In the genomic region with DNA sequence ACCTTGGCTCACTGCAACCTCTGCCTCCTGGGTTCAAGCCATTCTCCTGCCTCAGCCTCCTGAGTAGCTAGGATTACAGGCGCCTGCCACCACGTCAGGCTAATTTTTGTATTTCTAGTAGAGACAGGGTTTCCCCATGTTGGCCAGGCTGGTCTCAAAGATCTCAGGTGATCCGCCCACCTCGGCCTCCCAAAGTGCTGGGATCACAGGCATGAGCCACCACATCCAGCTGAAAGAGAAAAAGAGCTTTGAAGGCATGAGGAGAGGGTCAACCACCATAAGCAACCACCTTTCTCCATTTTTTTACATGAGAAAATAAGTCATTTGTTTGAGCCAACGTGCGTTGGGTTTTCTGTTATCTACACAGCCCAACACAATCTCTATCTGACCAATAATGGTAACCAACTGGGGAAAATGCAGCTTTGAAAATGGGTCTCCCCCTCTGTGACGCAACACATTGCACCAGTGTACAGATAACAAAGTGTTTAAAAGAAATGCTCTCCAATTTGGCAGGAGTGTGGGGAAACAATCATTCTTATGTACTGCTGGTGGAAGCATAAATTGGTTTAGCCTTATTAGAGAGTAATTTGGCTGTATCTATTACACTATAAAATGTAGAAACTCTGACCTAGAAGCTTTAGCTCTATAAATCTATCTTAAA, we compare ENCODE assay signal across 26 cellular contexts. TPM values are rescaled to one million over a fixed set of nuclear protein-coding genes. Genes with fewer than 3 reads are reported as not detected.
DNase-seq lines count a peak whose midpoint lies in the region; ATAC-seq, FAIRE-seq and TF ChIP-seq lines count a peak whose summit lies in the region.
"Had no signal": no experiment of that assay in that cellular context is flagged by ENCODE, and none has a peak within 500 bp of the region (broad histone marks: within the 10 kb centered on the region; RNA-seq: fewer than 3 reads in every experiment).

No MANE protein-coding gene starts in this region.

- no peak overlapping the region for H3K27ac Mint-ChIP-seq in osteocyte (ENCODE audit: unreplicated experiment)
- H3K27ac Mint-ChIP-seq: CD14-positive monocyte; CD4-positive, alpha-beta T cell had no signal

- H3K4me3 ChIP-seq in right cardiac atrium (ENCODE audit: low read length) (no peak overlapping the region), right atrium auricular region (no peak overlapping the region), K562 (no peak overlapping the region), HepG2 (replicated peaks in 1 of 3; ENCODE audit: insufficient read depth in 1 of 3, low read depth in 2 of 3, low read length in 3 of 3) (no peak overlapping the region), prostate gland (no peak overlapping the region)
- H3K4me3 ChIP-seq: A549; BLaER1 treated with 17β-estradiol and CSF1 and Interleukin-3, amounts not matched to agents 10 nM and 100 nM; HAP-1 had no signal

- H3K36me3 Mint-ChIP-seq in osteocyte (ENCODE audit: unreplicated experiment), result no peaks in the 10 kb centered on the region
- H3K36me3 Mint-ChIP-seq: CD14-positive monocyte; CD8-positive, alpha-beta memory T cell had no signal

- H3K4me2 ChIP-seq in K562 (ENCODE audit: insufficient read depth, low read length) (no peak overlapping the region; the same call in 1 of the 2 replicates), HepG2 (ENCODE audit: low read depth, low read length) (no peak overlapping the region)
- H3K4me2 ChIP-seq: A549; BLaER1 treated with 17β-estradiol and CSF1 and Interleukin-3, amounts not matched to agents 10 nM and 100 nM had no signal

- POLR2A ChIA-PET in K562 (lab: Yijun Ruan, JAX) (interaction anchor here (1.1 to 1.5 kb wide), 4 partner anchors 10 to 46 kb away, joined by 3 to 7 read pairs (median 4); no protein-coding TSS in a partner anchor), HepG2 (lab: Yijun Ruan, JAX) (no interaction called here)

- H3K9me3 ChIP-seq in right cardiac atrium (ENCODE audit: control insufficient read depth, low read length) (no peaks in the 10 kb centered on the region), right atrium auricular region (no peaks in the 10 kb centered on the region), K562 (replicated peaks; ENCODE audit: control insufficient read depth, insufficient read depth, low read depth, low read length) (no peaks in the 10 kb centered on the region), HepG2 (ENCODE audit: low read length) (no peaks in the 10 kb centered on the region), prostate gland (no peaks in the 10 kb centered on the region)
- H3K9me3 ChIP-seq: A549, BE2C, HAP-1 had no signal

- no peak for FAIRE-seq in K562 (lab: Jason Lieb, UNC)
- FAIRE-seq in HepG2 (lab: Jason Lieb, UNC), result no peak
- FAIRE-seq: A549, D721Med, GM12891, H54 had no signal

- TF ChIP-seq POLR2A in K562 (conservative IDR thresholded peaks at IDR 0.05) (no peak), HepG2 (IDR thresholded peaks at IDR 0.05; ENCODE audit: insufficient read depth in 1 of 2, low read depth in 2 of 2, low read length in 2 of 2) (no peak), prostate gland (IDR thresholded peaks at IDR 0.05) (no peak)

- H2AFZ ChIP-seq in K562 (ENCODE audit: low read depth, low read length) (no peak overlapping the region), HepG2 (ENCODE audit: low read length) (no peak overlapping the region)

- H3K27me3 Mint-ChIP-seq in osteocyte (ENCODE audit: unreplicated experiment), result peaks cover 26% of the 10 kb centered on the region
- H3K27me3 Mint-ChIP-seq: CD4-positive, alpha-beta T cell had no signal

- 69% methylated on average over 7 of the region's 7 CpGs for WGBS in right cardiac atrium
- 6% methylated on average over 7 of the region's 7 CpGs for WGBS in K562 (ENCODE audit: insufficient coverage, low coverage, missing lambda C conversion rate)
- 33% methylated on average over 3 of the region's 7 CpGs for WGBS in HepG2 (ENCODE audit: low lambda C conversion rate)
- WGBS in prostate gland, result 89% methylated on average over 7 of the region's 7 CpGs

- peaks cover 6% of the 10 kb centered on the region for H3K4me1 Mint-ChIP-seq in osteocyte (ENCODE audit: unreplicated experiment)
- H3K4me1 Mint-ChIP-seq: CD14-positive monocyte; CD8-positive, alpha-beta memory T cell had no signal

- peaks cover 5% of the 10 kb centered on the region; the same call in 1 of the 2 replicates for H4K20me1 ChIP-seq in K562 (replicated peaks; ENCODE audit: control insufficient read depth, insufficient read depth, low read length)
- no peaks in the 10 kb centered on the region for H4K20me1 ChIP-seq in HepG2 (ENCODE audit: insufficient read depth, low read length)
- H4K20me1 ChIP-seq: BLaER1 treated with 17β-estradiol and CSF1 and Interleukin-3, amounts not matched to agents 10 nM and 100 nM had no signal

- no peak for DNase-seq in right cardiac atrium
- DNase-seq in right atrium auricular region (ENCODE audit: low spot score), result no peak
- DNase-seq in K562 (ENCODE audit: extremely low read depth in 1 of 4, low spot score in 3 of 4), result no peak
- peak; percentile 1 for DNase-seq in islet precursor cell
- peak; percentile 48 for DNase-seq in osteocyte (ENCODE audit: extremely low spot score, unreplicated experiment)
- DNase-seq in NK-92 treated with Interleukin-12 subunit alpha and Interleukin-12 subunit beta, amount 100 ng/mL, for 24 hours (lab: John Stamatoyannopoulos, UW), result no peak
- DNase-seq in HepG2 (ENCODE audit: low spot score), result no peak
- no peak for DNase-seq in prostate gland (ENCODE audit: low spot score)
- DNase-seq: 8988T; ACHN; AML-193; BE2C; CD4-positive, alpha-beta T cell; CD8-positive, alpha-beta memory T cell; DMS 273 treated with DMSO at 0.1 percent for 48 hours; DMS79; EL; GF-D8; GOT3 had no signal

- no peak overlapping the region for H3K4me3 Mint-ChIP-seq in osteocyte (ENCODE audit: unreplicated experiment)
- H3K4me3 Mint-ChIP-seq: CD14-positive monocyte; CD4-positive, alpha-beta T cell; CD8-positive, alpha-beta memory T cell had no signal

- no peaks in the 10 kb centered on the region for H3K9me3 Mint-ChIP-seq in osteocyte (ENCODE audit: unreplicated experiment)
- H3K9me3 Mint-ChIP-seq: CD4-positive, alpha-beta T cell; CD8-positive, alpha-beta memory T cell had no signal

- CTCF ChIA-PET in K562 (lab: Yijun Ruan, JAX; ENCODE audit: low intra/inter-chr PET ratio), result interaction anchor here (0.6 kb wide), 1 partner anchor 608 kb away, joined by 3 read pairs; no protein-coding TSS in a partner anchor
- CTCF ChIA-PET in HepG2 (lab: Yijun Ruan, JAX; ENCODE audit: low intra/inter-chr PET ratio, low total read pairs), result no interaction called here

- H3K27ac ChIP-seq in right cardiac atrium (ENCODE audit: low read length), result no peak overlapping the region
- H3K27ac ChIP-seq in right atrium auricular region, result no peak overlapping the region
- H3K27ac ChIP-seq in K562 (ENCODE audit: extremely low read depth, low read depth, low read length), result no peak overlapping the region
- no peak overlapping the region for H3K27ac ChIP-seq in HepG2 (ENCODE audit: extremely low read length, insufficient read depth, low read length)
- no peak overlapping the region for H3K27ac ChIP-seq in prostate gland
- H3K27ac ChIP-seq: A549; BLaER1 treated with 17β-estradiol and CSF1 and Interleukin-3, amounts not matched to agents 10 nM and 100 nM had no signal

- H3K27me3 ChIP-seq in right cardiac atrium (ENCODE audit: control insufficient read depth, insufficient read depth) (no peaks in the 10 kb centered on the region), right atrium auricular region (no peaks in the 10 kb centered on the region), K562 (ENCODE audit: control insufficient read depth in 2 of 2, insufficient read depth in 2 of 2, low read length in 2 of 2) (peaks cover 19 to 51% of the 10 kb centered on the region in 2 experiments), HepG2 (ENCODE audit: control insufficient read depth in 1 of 2, insufficient read depth in 2 of 2, low read length in 2 of 2) (peaks cover 2 to 28% of the 10 kb centered on the region in 2 experiments; a peak in 2 of 5 replicates), prostate gland (replicated peaks; ENCODE audit: insufficient read depth) (peaks cover 1% of the 10 kb centered on the region)
- H3K27me3 ChIP-seq: BE2C; BLaER1 treated with 17β-estradiol and CSF1 and Interleukin-3, amounts not matched to agents 10 nM and 100 nM had no signal

- H3K9me1 ChIP-seq in K562 (ENCODE audit: control insufficient read depth, insufficient read depth, low read length), result no peaks in the 10 kb centered on the region

- no peaks in the 10 kb centered on the region for H3K4me1 ChIP-seq in right cardiac atrium (ENCODE audit: control insufficient read depth, insufficient read depth, low read length)
- no peaks in the 10 kb centered on the region for H3K4me1 ChIP-seq in right atrium auricular region
- H3K4me1 ChIP-seq in K562 (replicated peaks in 1 of 2; ENCODE audit: control insufficient read depth in 2 of 2, insufficient read depth in 2 of 2, low read length in 2 of 2), result peaks cover 0 to 6% of the 10 kb centered on the region in 2 experiments; a peak in 3 of 5 replicates
- H3K4me1 ChIP-seq in HepG2 (ENCODE audit: insufficient read depth, low read length), result no peaks in the 10 kb centered on the region
- H3K4me1 ChIP-seq in prostate gland (replicated peaks), result peaks cover 2% of the 10 kb centered on the region
- H3K4me1 ChIP-seq: A549; BE2C; BLaER1 treated with 17β-estradiol and CSF1 and Interleukin-3, amounts not matched to agents 10 nM and 100 nM; HAP-1 had no signal

- no peak for TF ChIP-seq RAD21 in K562 (CRISPR knock-in tag; conservative IDR thresholded peaks at IDR 0.05 in 1 of 2, IDR thresholded peaks at IDR 0.05 in 1 of 2)
- TF ChIP-seq RAD21 in HepG2 (CRISPR knock-in tag; IDR thresholded peaks at IDR 0.05), result no peak

- intact Hi-C loops in right cardiac atrium (cut with DNase I), result no loop called here
- intact Hi-C loops in K562 (cut with micrococcal nuclease), result no loop called here
- intact Hi-C loops in HepG2 (cut with micrococcal nuclease; ENCODE audit: unreplicated experiment), result no loop called here
- intact Hi-C loops in prostate gland (cut with DNase I), result no loop called here

- TF ChIP-seq EP300 in K562 (IDR thresholded peaks at IDR 0.05; ENCODE audit: low read length), result no peak
- TF ChIP-seq EP300 in HepG2 (IDR thresholded peaks at IDR 0.05; ENCODE audit: low read depth in 2 of 2, low read length in 2 of 2), result no peak
- TF ChIP-seq EP300 in HepG2 (CRISPR knock-in tag; IDR thresholded peaks at IDR 0.05; ENCODE audit: borderline replicate concordance), result no peak

- in situ Hi-C loops in K562 (cut with MboI) (no loop called here), HepG2 (cut with HindIII; ENCODE audit: extremely low pct_ligation_motif_present, low pct_unique_long_range_greater_than_20kb) (no loop called here)

- H3K79me2 ChIP-seq in K562 (ENCODE audit: control insufficient read depth, insufficient read depth, low read length), result no peaks in the 10 kb centered on the region
- no peaks in the 10 kb centered on the region for H3K79me2 ChIP-seq in HepG2 (ENCODE audit: insufficient read depth, low read length)

- H3K9ac ChIP-seq in K562 (ENCODE audit: insufficient read depth in 1 of 2, low read depth in 2 of 2, low read length in 2 of 2) (no peak overlapping the region), HepG2 (ENCODE audit: insufficient read depth, low read depth, low read length) (no peak overlapping the region)
- H3K9ac ChIP-seq: BLaER1 treated with 17β-estradiol and CSF1 and Interleukin-3, amounts not matched to agents 10 nM and 100 nM had no signal

- ATAC-seq in right cardiac atrium, result peak; percentile 34 to 63
- ATAC-seq in K562, result no peak
- no peak for ATAC-seq in HepG2
- ATAC-seq: A549 had no signal

- no peak for TF ChIP-seq CTCF in right atrium auricular region (IDR thresholded peaks at IDR 0.05)
- no peak for TF ChIP-seq CTCF in K562 (IDR thresholded peaks at IDR 0.05 in 2 of 3, conservative IDR thresholded peaks at IDR 0.05 in 1 of 3; ENCODE audit: insufficient read depth in 2 of 3, low read depth in 1 of 3, low read length in 3 of 3)
- TF ChIP-seq CTCF in osteocyte (IDR thresholded peaks at IDR 0.05), result no peak
- no peak for TF ChIP-seq CTCF in HepG2 (CRISPR knock-in tag; IDR thresholded peaks at IDR 0.05)
- TF ChIP-seq CTCF in prostate gland (IDR thresholded peaks at IDR 0.05), result no peak

- BruUV-seq in K562 (replicated peaks; lab: Mats Ljungman, UMichigan) (no TSS peak), HepG2 (replicated peaks; lab: Mats Ljungman, UMichigan) (no TSS peak)

- no peaks in the 10 kb centered on the region for H3K36me3 ChIP-seq in right atrium auricular region
- no peaks in the 10 kb centered on the region for H3K36me3 ChIP-seq in K562 (ENCODE audit: control insufficient read depth, insufficient read depth, low read length)
- no peaks in the 10 kb centered on the region for H3K36me3 ChIP-seq in HepG2 (replicated peaks in 1 of 2; ENCODE audit: control insufficient read depth in 1 of 2, insufficient read depth in 2 of 2, low read length in 2 of 2)
- no peaks in the 10 kb centered on the region for H3K36me3 ChIP-seq in prostate gland
- H3K36me3 ChIP-seq: BE2C; BLaER1 treated with 17β-estradiol and CSF1 and Interleukin-3, amounts not matched to agents 10 nM and 100 nM; HAP-1 had no signal

RNA-seq across cellular contexts. Expression of gene ZBTB43, which starts 45.8 kb away (rescaled TPM):
- total RNA-seq in right cardiac atrium, result 10 to 100 TPM; 17.2 to 23.4 (median 19.6) TPM
- 7.5 TPM for polyA plus RNA-seq in right cardiac atrium
- 10 to 100 TPM; 11.8 to 15.1 TPM for total RNA-seq in right atrium auricular region
- total RNA-seq in K562 (2011; cell fraction: chromatin; rRNA removed; ENCODE audit: low replicate concordance), result 11.0 and 26.1 TPM in 2 replicates
- total RNA-seq in K562 (2011; cell fraction: nucleolus; rRNA removed), result 8.8 and 20.3 TPM in 2 replicates
- total RNA-seq in K562 (2011; cell fraction: nucleoplasm; rRNA removed), result 14.2 and 18.7 TPM in 2 replicates
- total RNA-seq in K562 (2014; rRNA removed), result 6.0 and 6.9 TPM in 2 replicates
- total RNA-seq in K562 (2014; rRNA removed; fragmentation: Illumina TruSeq; extraction: Trizol), result 9.1 and 10.3 TPM in 2 replicates
- total RNA-seq in K562 (2015; rRNA removed; fragmentation: Illumina TruSeq; extraction: Trizol), result 9.5 and 13.3 TPM in 2 replicates
- 8.7 and 15.0 TPM in 2 replicates for total RNA-seq in K562 (2021)
- 11.9 and 13.8 TPM in 2 replicates for polyA plus RNA-seq in K562 (2011; rRNA removed)
- 4.4 and 6.5 TPM in 2 replicates for polyA plus RNA-seq in K562 (2011; cell fraction: cytosol; rRNA removed)
- 5.8 and 10.6 TPM in 2 replicates for polyA plus RNA-seq in K562 (2011; cell fraction: nucleus; rRNA removed)
- 4.8 TPM in 2 replicates for polyA plus RNA-seq in K562 (2012)
- 8.2 and 17.2 TPM in 2 replicates for polyA plus RNA-seq in K562 (2014; fragmentation: Illumina TruSeq; extraction: Trizol)
- polyA plus RNA-seq in K562 (2014; fragmentation: Nextera tagmentation; extraction: Ambion mirVana), result 1 to 10 TPM; 3.9 to 5.5 TPM
- 6.6 and 7.1 TPM in 2 replicates for polyA plus RNA-seq in K562 (2014; rRNA removed)
- 10.3 and 10.4 TPM in 2 replicates for polyA minus RNA-seq in K562 (2011; rRNA and poly(A)+ RNA removed)
- 7.1 and 7.2 TPM in 2 replicates for polyA minus RNA-seq in K562 (2011; cell fraction: cytosol; rRNA and poly(A)+ RNA removed)
- polyA minus RNA-seq in K562 (2011; cell fraction: nucleus; rRNA and poly(A)+ RNA removed), result 9.7 and 11.2 TPM in 2 replicates
- 17.1 and 20.3 TPM in 2 replicates for total RNA-seq in osteocyte
- total RNA-seq in HepG2 (2016; rRNA removed; fragmentation: Illumina TruSeq; extraction: Trizol), result 7.1 and 12.0 TPM in 2 replicates
- 0.51 and 0.71 TPM in 2 replicates for total RNA-seq in HepG2 (2016; cell fraction: cytosol; rRNA removed; fragmentation: Illumina TruSeq; extraction: Trizol; ENCODE audit: low read depth)
- total RNA-seq in HepG2 (2016; cell fraction: insoluble cytoplasmic fraction; rRNA removed; fragmentation: Illumina TruSeq; extraction: Trizol), result 10.2 and 10.7 TPM in 2 replicates
- 2.3 and 3.3 TPM in 2 replicates for total RNA-seq in HepG2 (2016; cell fraction: membrane; rRNA removed; fragmentation: Illumina TruSeq; extraction: Trizol)
- 7.2 and 11.1 TPM in 2 replicates for total RNA-seq in HepG2 (2016; cell fraction: nucleus; rRNA removed; fragmentation: Illumina TruSeq; extraction: Trizol)
- 6.9 and 31.4 TPM in 2 replicates for polyA plus RNA-seq in HepG2 (2011; rRNA removed)
- 3.4 and 4.4 TPM in 2 replicates for polyA plus RNA-seq in HepG2 (2011; cell fraction: cytosol; rRNA removed)
- polyA plus RNA-seq in HepG2 (2011; cell fraction: nucleus; rRNA removed), result 6.3 and 6.5 TPM in 2 replicates
- 4.7 and 5.8 TPM in 2 replicates for polyA plus RNA-seq in HepG2 (2012)
- 0.08 and 0.10 TPM in 2 replicates for polyA plus RNA-seq in HepG2 (2016; cell fraction: cytosol; fragmentation: Illumina TruSeq; extraction: Trizol; ENCODE audit: low read depth)
- polyA plus RNA-seq in HepG2 (2016; cell fraction: insoluble cytoplasmic fraction; fragmentation: Illumina TruSeq; extraction: Trizol; ENCODE audit: low read depth), result 4.9 and 6.7 TPM in 2 replicates
- 0.66 and 0.76 TPM in 2 replicates for polyA plus RNA-seq in HepG2 (2016; cell fraction: membrane; fragmentation: Illumina TruSeq; extraction: Trizol; ENCODE audit: low read depth)
- 10.4 and 12.2 TPM in 2 replicates for polyA plus RNA-seq in HepG2 (2016; cell fraction: nucleus; fragmentation: Illumina TruSeq; extraction: Trizol; ENCODE audit: insufficient read depth, low read depth)
- polyA minus RNA-seq in HepG2 (2011; rRNA and poly(A)+ RNA removed; ENCODE audit: low replicate concordance), result 9.9 and 46.2 TPM in 2 replicates
- 4.0 and 10.6 TPM in 2 replicates for polyA minus RNA-seq in HepG2 (2011; cell fraction: cytosol; rRNA and poly(A)+ RNA removed)
- 7.5 and 9.6 TPM in 2 replicates for polyA minus RNA-seq in HepG2 (2011; cell fraction: nucleus; rRNA and poly(A)+ RNA removed)
- total RNA-seq in prostate gland, result 100 to 1,000 TPM in 1 of 2 donors, 10 to 100 TPM in 1; 30.0 to 118 TPM

Comparison
In these comparisons a context has a peak if more than half of its experiments do, and no peak if none do; other contexts are left out.
1. ATAC-seq: peak in right cardiac atrium (2 of 2); none in K562 (single experiment) and HepG2 (single experiment).
2. DNase-seq: peak in islet precursor cell (single experiment) and osteocyte (single experiment); none in right cardiac atrium (0 of 3), right atrium auricular region (single experiment), K562 (0 of 4), NK-92 treated with Interleukin-12 subunit alpha and Interleukin-12 subunit beta, amount 100 ng/mL, for 24 hours (single experiment), HepG2 (single experiment) and prostate gland (single experiment).